11 cellular contexts compared by ENCODE assay signal in genomic region chr11:43327987-43328386, GRCh38. TPM values are rescaled to one million over a fixed set of nuclear protein-coding genes. Genes with fewer than 3 reads are reported as not detected.
DNase-seq lines count a peak whose midpoint lies in the region; ATAC-seq, FAIRE-seq and TF ChIP-seq lines count a peak whose summit lies in the region.
"Had no signal": no experiment of that assay in that cellular context is flagged by ENCODE, and none has a peak within 500 bp of the region (broad histone marks: within the 10 kb centered on the region; RNA-seq: fewer than 3 reads in every experiment).

No MANE protein-coding gene starts in this region.

- H3K4me3 ChIP-seq in astrocyte of the cerebellum (ENCODE audit: low read depth, low read length) (no peak overlapping the region), esophagus muscularis mucosa (no peak overlapping the region)
- H3K4me3 ChIP-seq: transverse colon had no signal

- H3K27me3 ChIP-seq in esophagus muscularis mucosa, result no peaks in the 10 kb centered on the region
- H3K27me3 ChIP-seq: transverse colon had no signal

- H3K36me3 ChIP-seq in esophagus muscularis mucosa, result peaks cover 64 to 99% (median 96%) of the 10 kb centered on the region in 4 donors

- peak; percentile 80 for FAIRE-seq in islet of Langerhans (lab: Jason Lieb, UNC)

- H3K9me3 ChIP-seq in esophagus muscularis mucosa, result no peaks in the 10 kb centered on the region
- H3K9me3 ChIP-seq: transverse colon had no signal

- WGBS in esophagus muscularis mucosa, result 47% methylated on average over 2 of the region's 2 CpGs

- no peak for ATAC-seq in HG03571 (IDR thresholded peaks at IDR 0.05; ENCODE audit: unreplicated experiment)

- intact Hi-C loops in esophagus muscularis mucosa (cut with DNase I), result no loop called here

- DNase-seq in AG09319 (ENCODE audit: extremely low read depth, low read depth) (peak; percentile 30), HUDEP-2 (lab: John Stamatoyannopoulos, UW; ENCODE audit: unreplicated experiment in 76 of 76) (peak in 65 of 76 experiments; percentile 1 to 89 (median 61)), astrocyte of the cerebellum (ENCODE audit: low read depth) (peak; percentile 77), T-helper 1 cell (no peak), islet precursor cell (no peak), esophagus muscularis mucosa (ENCODE audit: extremely low spot score) (no peak)
- DNase-seq: activated B cell treated with CpG ODN at 0.5 μM for 24 hours; activated naive CD4-positive, alpha-beta T cell treated with anti-CD3 and anti-CD28 coated beads, Interleukin-2, amount 10 ng/mL, durations not matched to agents 7 days and 5 days; transverse colon had no signal

- no peak for TF ChIP-seq EP300 in esophagus muscularis mucosa (IDR thresholded peaks at IDR 0.05)

- in situ Hi-C loops in astrocyte of the cerebellum (cut with HindIII; ENCODE audit: low sequenced_read_pairs), result no loop called here

- no peaks in the 10 kb centered on the region for H3K4me1 ChIP-seq in esophagus muscularis mucosa
- H3K4me1 ChIP-seq: transverse colon had no signal

- TF ChIP-seq POLR2A in esophagus muscularis mucosa (IDR thresholded peaks at IDR 0.05; ENCODE audit: low read depth), result no peak

- no peak overlapping the region for H3K27ac ChIP-seq in esophagus muscularis mucosa (replicated peaks in 1 of 4)
- H3K27ac ChIP-seq: transverse colon had no signal

- TF ChIP-seq CTCF in AG09319 (IDR thresholded peaks at IDR 0.05; ENCODE audit: low read depth, low read length) (no peak), astrocyte of the cerebellum (IDR thresholded peaks at IDR 0.05; ENCODE audit: low read depth, low read length, missing control alignments) (no peak), esophagus muscularis mucosa (IDR thresholded peaks at IDR 0.05) (no peak)

RNA-seq across cellular contexts. Expression of gene API5, which starts 16.2 kb away (rescaled TPM):
- total RNA-seq in esophagus muscularis mucosa, result 100 to 1,000 TPM in 1 of 4 donors, 10 to 100 TPM in 3; 84.4 to 105 (median 91.9) TPM

RNA-seq across cellular contexts. Expression of gene TTC17, which starts 30.7 kb away (rescaled TPM):
- total RNA-seq in esophagus muscularis mucosa, result 10 to 100 TPM; 45.3 to 73.5 (median 56.1) TPM

Comparison
In these comparisons a context has a peak if more than half of its experiments do, and no peak if none do; other contexts are left out.
1. DNase-seq: peak in AG09319 (single experiment), HUDEP-2 (65 of 76) and astrocyte of the cerebellum (single experiment); none in T-helper 1 cell (0 of 5), islet precursor cell (single experiment) and esophagus muscularis mucosa (single experiment).